ENCODE assay signal across 12 cellular contexts in the genomic region with DNA sequence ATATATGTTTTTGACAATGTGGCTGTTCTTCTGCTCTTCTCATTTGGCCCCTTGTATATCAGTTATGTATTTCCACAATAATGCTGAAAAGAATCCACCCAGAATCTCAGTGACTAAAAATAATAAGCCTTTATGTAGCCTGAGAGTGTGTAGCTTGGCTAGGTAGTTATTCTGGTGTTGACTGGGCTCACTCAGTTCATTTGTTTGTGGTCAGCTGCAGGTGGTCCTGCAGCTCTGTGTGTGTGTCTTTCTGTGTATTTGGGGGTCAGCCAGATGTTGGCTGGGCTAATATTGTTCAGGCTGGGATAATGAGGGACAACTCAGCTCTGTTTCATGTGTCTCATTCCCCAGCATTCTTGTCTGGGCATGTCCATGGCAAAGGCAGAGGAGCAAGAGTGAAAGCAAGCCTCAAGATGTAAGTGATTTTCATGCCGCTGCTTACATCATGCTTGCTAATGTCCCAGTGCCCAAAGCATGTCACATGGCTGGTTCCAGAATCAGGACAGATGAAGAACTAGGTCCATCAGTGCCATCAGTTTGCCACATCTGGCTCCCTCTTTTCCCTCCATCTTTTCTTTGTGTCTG.
DNase-seq lines count a peak whose midpoint lies in the region; ATAC-seq and TF ChIP-seq lines count a peak whose summit lies in the region.
"Had no signal": no experiment of that assay in that cellular context is flagged by ENCODE, and none has a peak within 500 bp of the region (broad histone marks: within the 10 kb centered on the region; RNA-seq: fewer than 3 reads in every experiment).

No MANE protein-coding gene starts in this region.

- H3K4me1 ChIP-seq in heart left ventricle, result no peaks in the 10 kb centered on the region
- H3K4me1 ChIP-seq: A549, colonic mucosa had no signal

- intact Hi-C loops in heart left ventricle (cut with DNase I), result no loop called here

- 77 to 100% (median 96%) methylated on average over 1 of the region's 1 CpG for WGBS in heart left ventricle, 4 donors

- H3K36me3 ChIP-seq in heart left ventricle, result no peaks in the 10 kb centered on the region
- H3K36me3 ChIP-seq: colonic mucosa had no signal

- TF ChIP-seq CTCF in AG09309 (IDR thresholded peaks at IDR 0.05; ENCODE audit: control insufficient read depth, insufficient read depth, low read depth, low read length, missing control alignments), result no peak
- TF ChIP-seq CTCF in heart left ventricle (IDR thresholded peaks at IDR 0.05), result no peak

- H3K27me3 ChIP-seq in heart left ventricle, result no peaks in the 10 kb centered on the region
- H3K27me3 ChIP-seq: colonic mucosa had no signal

- DNase-seq in AG09309 (ENCODE audit: low read depth), result peak; percentile 8
- peak; percentile 25 for DNase-seq in SHP77 treated with DMSO at 0.1 percent for 48 hours (lab: John Stamatoyannopoulos, UW)
- DNase-seq in NK-92 (lab: John Stamatoyannopoulos, UW; ENCODE audit: unreplicated experiment), result no peak
- no peak for DNase-seq in NCI-H2196 (lab: John Stamatoyannopoulos, UW; ENCODE audit: unreplicated experiment)
- no peak for DNase-seq in heart left ventricle
- no peak for DNase-seq in NOMO-1 (lab: John Stamatoyannopoulos, UW; ENCODE audit: unreplicated experiment in 2 of 2)
- DNase-seq: colonic mucosa, NCI-H526, T-helper 9 cell had no signal

- ATAC-seq in GM19452 (IDR thresholded peaks at IDR 0.05; ENCODE audit: unreplicated experiment), result peak; percentile 42
- peak; percentile 53 for ATAC-seq in HG03066 (IDR thresholded peaks at IDR 0.05; ENCODE audit: low read depth, unreplicated experiment)
- no peak for ATAC-seq in heart left ventricle
- ATAC-seq: A549 had no signal

- H3K9me3 ChIP-seq in heart left ventricle, result no peaks in the 10 kb centered on the region
- H3K9me3 ChIP-seq: A549, colonic mucosa had no signal

- H3K4me3 ChIP-seq in AG09309 (ENCODE audit: control insufficient read depth, low read depth, low read length) (no peak overlapping the region), heart left ventricle (no peak overlapping the region)
- H3K4me3 ChIP-seq: A549, colonic mucosa had no signal

- TF ChIP-seq POLR2A in heart left ventricle (IDR thresholded peaks at IDR 0.05), result no peak

- H3K27ac ChIP-seq in heart left ventricle, result no peak overlapping the region
- H3K27ac ChIP-seq: A549, colonic mucosa had no signal

Comparison
In these comparisons a context has a peak if more than half of its experiments do, and no peak if none do; other contexts are left out.
1. DNase-seq: peak in AG09309 (single experiment) and SHP77 treated with DMSO at 0.1 percent for 48 hours (single experiment); none in NK-92 (single experiment), NCI-H2196 (single experiment), heart left ventricle (0 of 5) and NOMO-1 (0 of 2).
2. ATAC-seq: peak in GM19452 (single experiment) and HG03066 (single experiment); none in heart left ventricle (0 of 4).